Comparison of ENCODE assay signal across 8 cellular contexts in genomic region chr14:59463773-59464650, GRCh38. TPM values are rescaled to one million over a fixed set of nuclear protein-coding genes. Genes with fewer than 3 reads are reported as not detected.
DNase-seq lines count a peak whose midpoint lies in the region; ATAC-seq and TF ChIP-seq lines count a peak whose summit lies in the region.

No MANE protein-coding gene starts in this region.

- H3K4me1 ChIP-seq in mesodermal cell (ENCODE audit: control insufficient read depth, insufficient read depth, low read length, poor library complexity, severe bottlenecking) (peaks cover 3% of the 10 kb centered on the region), subcutaneous abdominal adipose tissue (ENCODE audit: control insufficient read depth in 5 of 5, insufficient read depth in 5 of 5, low read length in 5 of 5) (peaks cover 0 to 18% (median 14%) of the 10 kb centered on the region in 5 donors)

- H3K36me3 Mint-ChIP-seq in T-helper 17 cell (ENCODE audit: low read depth), result peaks cover 2% of the 10 kb centered on the region

- H3K27me3 ChIP-seq in subcutaneous abdominal adipose tissue (ENCODE audit: control insufficient read depth in 5 of 5, insufficient read depth in 4 of 5, low read length in 5 of 5) (no peaks in the 10 kb centered on the region), MG63 (no peaks in the 10 kb centered on the region)

- no peak for TF ChIP-seq CTCF in GM13976 (IDR thresholded peaks at IDR 0.05; ENCODE audit: borderline replicate concordance, control extremely low read depth, extremely low read depth, insufficient read depth, missing control alignments)

- 47% methylated on average over 75 to 79 of the region's 83 CpGs for WGBS in mesodermal cell (ENCODE audit: insufficient coverage in 2 of 2), 2 experiments

- H3K4me3 ChIP-seq in mesodermal cell (ENCODE audit: extremely low read depth, insufficient read depth, low read length, poor library complexity, severe bottlenecking) (peak overlapping the region; percentile 50), subcutaneous abdominal adipose tissue (ENCODE audit: low read depth in 1 of 5, low read length in 5 of 5) (peak overlapping the region in 4 of 5 donors; percentile 75 to 85 (median 81)), MG63 (no peak overlapping the region)

- peak overlapping the region; percentile 93 for H3K4me3 Mint-ChIP-seq in T-helper 17 cell

- peak overlapping the region in 4 of 5 donors; percentile 26 to 78 (median 64) for H3K9ac ChIP-seq in subcutaneous abdominal adipose tissue (ENCODE audit: low read length in 5 of 5)

- H3K9me3 ChIP-seq in T-helper 17 cell (ENCODE audit: control insufficient read depth, low read length, poor library complexity, severe bottlenecking) (no peaks in the 10 kb centered on the region), mesodermal cell (ENCODE audit: control insufficient read depth, low read length) (no peaks in the 10 kb centered on the region), subcutaneous abdominal adipose tissue (ENCODE audit: control insufficient read depth in 5 of 5, low read length in 5 of 5) (no peaks in the 10 kb centered on the region), MG63 (no peaks in the 10 kb centered on the region)

- H3K4me1 Mint-ChIP-seq in T-helper 17 cell, result peaks cover 11% of the 10 kb centered on the region

- in situ Hi-C loops in GM13976 (cut with MboI; ENCODE audit: low sequenced_read_pairs, unreplicated experiment), result no loop called here

- ATAC-seq in HG02759 (IDR thresholded peaks at IDR 0.05; ENCODE audit: unreplicated experiment) (peak; percentile 50), T-helper 17 cell (peak; percentile 14)

- no peak overlapping the region for H3K27ac ChIP-seq in mesodermal cell (ENCODE audit: low read depth, low read length, severe bottlenecking)
- no peak overlapping the region for H3K27ac ChIP-seq in subcutaneous abdominal adipose tissue (ENCODE audit: low read depth, low read length)

- H3K36me3 ChIP-seq in mesodermal cell (ENCODE audit: control insufficient read depth, insufficient read depth, low read length) (peaks cover 4% of the 10 kb centered on the region), subcutaneous abdominal adipose tissue (ENCODE audit: control insufficient read depth in 5 of 5, insufficient read depth in 5 of 5, low read length in 5 of 5) (peaks cover 0 to 12% (median 4%) of the 10 kb centered on the region in 5 donors), MG63 (peaks cover 32% of the 10 kb centered on the region)

- peak overlapping the region; percentile 59 for H3K27ac Mint-ChIP-seq in T-helper 17 cell

- DNase-seq in GM13976 (ENCODE audit: low spot score) (peak; percentile 70), T-helper 17 cell (no peak), ecto neural progenitor cell (ENCODE audit: low spot score) (peak; percentile 64), NCI-H2107 treated with DMSO at 0.1 percent for 48 hours (lab: John Stamatoyannopoulos, UW; ENCODE audit: unreplicated experiment) (no peak), MG63 (no peak)

- peaks cover 8% of the 10 kb centered on the region for H3K27me3 Mint-ChIP-seq in T-helper 17 cell

RNA-seq across cellular contexts. Expression of gene GPR135, which starts 1.2 kb away (rescaled TPM):
- 1 to 10 TPM; 1.7 to 2.8 TPM for total RNA-seq in T-helper 17 cell
- 0.92 TPM for polyA plus RNA-seq in mesodermal cell (2013, experiment 1 of 2)
- polyA plus RNA-seq in mesodermal cell (2013, experiment 2 of 2), result 0.96 TPM
- total RNA-seq in MG63 (2014; rRNA removed; shearing (Covaris generic); ENCODE audit: low replicate concordance), result 0.15 and 0.66 TPM in 2 replicates

RNA-seq across cellular contexts. Expression of gene L3HYPDH, which starts 20.2 kb away (rescaled TPM):
- 10 to 100 TPM; 13.8 to 17.5 TPM for total RNA-seq in T-helper 17 cell
- 14.4 TPM for polyA plus RNA-seq in mesodermal cell (2013, experiment 1 of 2)
- 13.4 TPM for polyA plus RNA-seq in mesodermal cell (2013, experiment 2 of 2)
- total RNA-seq in MG63 (2014; rRNA removed; shearing (Covaris generic); ENCODE audit: low replicate concordance), result 22.3 and 57.5 TPM in 2 replicates

RNA-seq across cellular contexts. Expression of gene JKAMP, which starts 20.3 kb away (rescaled TPM):
- total RNA-seq in T-helper 17 cell, result 10 to 100 TPM; 17.7 to 18.4 TPM
- polyA plus RNA-seq in mesodermal cell (2013, experiment 1 of 2), result 59.8 TPM
- 59.0 TPM for polyA plus RNA-seq in mesodermal cell (2013, experiment 2 of 2)
- 47.3 and 49.5 TPM in 2 replicates for total RNA-seq in MG63 (2014; rRNA removed; shearing (Covaris generic); ENCODE audit: low replicate concordance)

Comparison
In these comparisons a context has a peak if more than half of its experiments do, and no peak if none do; other contexts are left out.
1. DNase-seq: peak in GM13976 (single experiment) and ecto neural progenitor cell (single experiment); none in T-helper 17 cell (0 of 3), NCI-H2107 treated with DMSO at 0.1 percent for 48 hours (single experiment) and MG63 (single experiment).